Comparison of ENCODE assay signal across 15 cellular contexts in genomic region chr20:10350188-10350842, GRCh38.
DNase-seq lines count a peak whose midpoint lies in the region; ATAC-seq and FAIRE-seq lines count a peak whose summit lies in the region.
"Had no signal": no experiment of that assay in that cellular context is flagged by ENCODE, and none has a peak within 500 bp of the region (broad histone marks: within the 10 kb centered on the region; RNA-seq: fewer than 3 reads in every experiment).

No MANE protein-coding gene starts in this region.

- 84 to 87% methylated on average over 9 of the region's 9 CpGs for WGBS in GM23248 (ENCODE audit: low coverage in 1 of 2, low lambda C conversion rate in 2 of 2, missing lambda C conversion rate in 2 of 2), 2 experiments

- no peaks in the 10 kb centered on the region for H4K20me1 ChIP-seq in GM23248 (ENCODE audit: insufficient read depth)

- no peak overlapping the region for H3K4me3 ChIP-seq in GM23248
- H3K4me3 ChIP-seq: neural progenitor cell, sigmoid colon, upper lobe of left lung had no signal

- no peak overlapping the region for H3K27ac ChIP-seq in GM23248
- H3K27ac ChIP-seq: foreskin keratinocyte, neural progenitor cell, upper lobe of left lung had no signal

- H3K36me3 Mint-ChIP-seq in activated naive CD4-positive, alpha-beta T cell treated with anti-CD3 and anti-CD28 coated beads, Interleukin-2, amount 10 ng/mL, durations not matched to agents 7 days and 5 days, result no peaks in the 10 kb centered on the region
- H3K36me3 Mint-ChIP-seq in activated T-helper 17 cell treated with anti-CD3 and anti-CD28 coated beads, Interleukin-2, amount 50 U/mL, for 72 hours (ENCODE audit: low read depth), result no peaks in the 10 kb centered on the region
- no peaks in the 10 kb centered on the region for H3K36me3 Mint-ChIP-seq in natural killer cell treated with Interleukin-12 subunit alpha and Interleukin-12 subunit beta and Interleukin-15 and Interleukin-18, amount 100 ng/mL, for 72 hours
- H3K36me3 Mint-ChIP-seq: memory B cell, neural progenitor cell had no signal

- no peaks in the 10 kb centered on the region for H3K27me3 Mint-ChIP-seq in activated naive CD4-positive, alpha-beta T cell treated with anti-CD3 and anti-CD28 coated beads, Interleukin-2, amount 10 ng/mL, durations not matched to agents 7 days and 5 days
- no peaks in the 10 kb centered on the region for H3K27me3 Mint-ChIP-seq in activated T-helper 17 cell treated with anti-CD3 and anti-CD28 coated beads, Interleukin-2, amount 50 U/mL, for 72 hours
- H3K27me3 Mint-ChIP-seq in natural killer cell treated with Interleukin-12 subunit alpha and Interleukin-12 subunit beta and Interleukin-15 and Interleukin-18, amount 100 ng/mL, for 72 hours, result peaks cover 0 to under 1% of the 10 kb centered on the region in 2 donors

- ATAC-seq in activated T-helper 17 cell treated with anti-CD3 and anti-CD28 coated beads, Interleukin-2, amount 50 U/mL, for 72 hours (replicated peaks), result no peak
- no peak for ATAC-seq in natural killer cell treated with Interleukin-12 subunit alpha and Interleukin-12 subunit beta and Interleukin-15 and Interleukin-18, amount 100 ng/mL, for 72 hours
- ATAC-seq in GM21717 (IDR thresholded peaks at IDR 0.05; ENCODE audit: unreplicated experiment), result no peak

- H3K4me3 Mint-ChIP-seq in activated naive CD4-positive, alpha-beta T cell treated with anti-CD3 and anti-CD28 coated beads, Interleukin-2, amount 10 ng/mL, durations not matched to agents 7 days and 5 days, result no peak overlapping the region
- H3K4me3 Mint-ChIP-seq in activated T-helper 17 cell treated with anti-CD3 and anti-CD28 coated beads, Interleukin-2, amount 50 U/mL, for 72 hours, result peak overlapping the region; percentile 16
- peak overlapping the region; percentile 58 for H3K4me3 Mint-ChIP-seq in natural killer cell treated with Interleukin-12 subunit alpha and Interleukin-12 subunit beta and Interleukin-15 and Interleukin-18, amount 100 ng/mL, for 72 hours
- H3K4me3 Mint-ChIP-seq: memory B cell, neural progenitor cell had no signal

- 0 out of 2 replicates have a peak, but pooled peaks cover 3% of the 10 kb centered on the region for H3K27me3 ChIP-seq in GM23248 (replicated peaks; ENCODE audit: insufficient read depth)
- H3K27me3 ChIP-seq: foreskin keratinocyte, neural progenitor cell, sigmoid colon, upper lobe of left lung had no signal

- no peaks in the 10 kb centered on the region for H3K9me3 ChIP-seq in GM23248 (ENCODE audit: low read depth)
- H3K9me3 ChIP-seq: sigmoid colon, upper lobe of left lung had no signal

- H3F3A ChIP-seq in GM23248 (ENCODE audit: insufficient read depth), result no peaks in the 10 kb centered on the region

- H3K9ac ChIP-seq in GM23248, result no peak overlapping the region
- H3K9ac ChIP-seq: neural progenitor cell had no signal

- DNase-seq in activated naive CD4-positive, alpha-beta T cell treated with anti-CD3 and anti-CD28 coated beads, Interleukin-2, amount 10 ng/mL, durations not matched to agents 7 days and 5 days, result no peak
- no peak for DNase-seq in activated naive CD4-positive, alpha-beta T cell (lab: John Stamatoyannopoulos, UW)
- DNase-seq in GM18507 (ENCODE audit: extremely low spot score, insufficient read length, low read depth) (no peak), NCI-H2227 (lab: John Stamatoyannopoulos, UW; ENCODE audit: unreplicated experiment) (no peak), GM23248 (no peak)
- DNase-seq in natural killer cell treated with Interleukin-12 subunit alpha and Interleukin-12 subunit beta and Interleukin-15 and Interleukin-18, amount 100 ng/mL, for 72 hours (ENCODE audit: low spot score), result no peak
- DNase-seq: NCI-H2029 treated with DMSO at 0.1 percent for 48 hours, NCI-H524 treated with DMSO at 0.1 percent for 48 hours, sigmoid colon had no signal

- H3K4me2 ChIP-seq in GM23248 (ENCODE audit: unreplicated experiment), result no peak overlapping the region
- H3K4me2 ChIP-seq: neural progenitor cell had no signal

- CTCF ChIA-PET in activated naive CD4-positive, alpha-beta T cell treated with anti-CD3 and anti-CD28 coated beads, Interleukin-2, amount 10 ng/mL, durations not matched to agents 7 days and 5 days (lab: Charles Lee), result interaction anchor here (2.2 kb wide), 1 partner anchor 77 kb away, joined by 6 read pairs; no protein-coding TSS in a partner anchor

- peak overlapping the region; percentile 29 for H3K27ac Mint-ChIP-seq in activated naive CD4-positive, alpha-beta T cell treated with anti-CD3 and anti-CD28 coated beads, Interleukin-2, amount 10 ng/mL, durations not matched to agents 7 days and 5 days
- H3K27ac Mint-ChIP-seq in activated T-helper 17 cell treated with anti-CD3 and anti-CD28 coated beads, Interleukin-2, amount 50 U/mL, for 72 hours, result peak overlapping the region; percentile 61
- H3K27ac Mint-ChIP-seq in natural killer cell treated with Interleukin-12 subunit alpha and Interleukin-12 subunit beta and Interleukin-15 and Interleukin-18, amount 100 ng/mL, for 72 hours, result peak overlapping the region; percentile 60 to 91
- H3K27ac Mint-ChIP-seq: memory B cell, neural progenitor cell had no signal

- no peaks in the 10 kb centered on the region for H3K36me3 ChIP-seq in GM23248 (ENCODE audit: low read depth)
- H3K36me3 ChIP-seq: neural progenitor cell, sigmoid colon, upper lobe of left lung had no signal

- FAIRE-seq in GM18507 (lab: Jason Lieb, UNC), result peak; percentile 33

- peaks cover 14% of the 10 kb centered on the region for H3K4me1 Mint-ChIP-seq in activated naive CD4-positive, alpha-beta T cell treated with anti-CD3 and anti-CD28 coated beads, Interleukin-2, amount 10 ng/mL, durations not matched to agents 7 days and 5 days
- peaks cover 18% of the 10 kb centered on the region for H3K4me1 Mint-ChIP-seq in activated T-helper 17 cell treated with anti-CD3 and anti-CD28 coated beads, Interleukin-2, amount 50 U/mL, for 72 hours
- H3K4me1 Mint-ChIP-seq in natural killer cell treated with Interleukin-12 subunit alpha and Interleukin-12 subunit beta and Interleukin-15 and Interleukin-18, amount 100 ng/mL, for 72 hours (ENCODE audit: low read depth in 2 of 2), result peaks cover 25 to 31% of the 10 kb centered on the region in 2 donors
- H3K4me1 Mint-ChIP-seq: memory B cell had no signal

- no peaks in the 10 kb centered on the region for H3K9me2 ChIP-seq in GM23248 (ENCODE audit: insufficient read depth)

- no peaks in the 10 kb centered on the region for H3K4me1 ChIP-seq in GM23248 (ENCODE audit: insufficient read depth)
- H3K4me1 ChIP-seq: foreskin keratinocyte, sigmoid colon, upper lobe of left lung had no signal

- H3K79me2 ChIP-seq in GM23248 (ENCODE audit: insufficient read depth), result no peaks in the 10 kb centered on the region

- in situ Hi-C loops in GM23248 (cut with MboI), result no loop called here

- no peak overlapping the region for H2AFZ ChIP-seq in GM23248
- H2AFZ ChIP-seq: neural progenitor cell had no signal

- peaks cover 2% of the 10 kb centered on the region for H3K9me3 Mint-ChIP-seq in activated naive CD4-positive, alpha-beta T cell treated with anti-CD3 and anti-CD28 coated beads, Interleukin-2, amount 10 ng/mL, durations not matched to agents 7 days and 5 days
- no peaks in the 10 kb centered on the region for H3K9me3 Mint-ChIP-seq in activated T-helper 17 cell treated with anti-CD3 and anti-CD28 coated beads, Interleukin-2, amount 50 U/mL, for 72 hours
- H3K9me3 Mint-ChIP-seq in natural killer cell treated with Interleukin-12 subunit alpha and Interleukin-12 subunit beta and Interleukin-15 and Interleukin-18, amount 100 ng/mL, for 72 hours, result peaks cover 3% of the 10 kb centered on the region
- H3K9me3 Mint-ChIP-seq: memory B cell, neural progenitor cell had no signal
